9 cellular contexts compared by ENCODE assay signal in the genomic region with DNA sequence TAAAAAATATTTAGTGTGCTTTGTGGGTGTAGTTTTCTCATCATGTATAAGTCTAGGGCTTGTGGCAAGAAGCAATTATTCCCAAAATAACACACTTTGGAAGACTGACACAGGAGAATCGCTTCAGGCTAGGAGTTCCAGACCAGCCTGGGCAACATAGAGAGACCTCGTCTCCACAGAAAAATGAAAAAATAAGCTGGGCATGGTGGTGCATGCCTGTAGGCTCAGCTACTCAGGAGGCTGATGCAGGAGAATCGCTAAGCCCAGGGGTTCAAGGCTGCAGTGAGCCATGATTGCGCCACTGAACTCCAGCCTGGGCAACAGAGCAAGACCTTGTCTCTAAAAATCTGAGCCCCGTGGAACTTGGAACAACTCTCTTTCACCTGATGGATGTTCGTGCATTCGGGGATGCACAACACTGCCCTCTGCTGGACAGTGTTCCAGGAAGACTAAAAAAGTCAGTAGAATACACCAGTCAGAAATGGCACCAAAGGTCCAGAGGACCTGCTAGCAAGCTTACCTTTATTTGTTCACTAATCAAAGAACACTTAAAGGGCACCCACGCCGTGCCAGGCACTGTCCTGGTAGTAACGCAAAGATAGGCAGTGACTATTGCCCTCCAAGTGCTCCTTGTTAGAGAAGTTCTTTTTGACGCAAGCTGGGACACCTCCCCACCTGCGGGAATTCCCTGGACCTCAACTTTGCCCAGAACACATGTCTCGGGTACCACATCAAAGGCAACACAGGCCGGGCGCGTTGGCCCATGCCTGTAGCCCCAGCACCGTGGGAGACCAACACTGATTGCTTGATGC.
A peak's percentile ranks its signal among the peaks of the same experiment; 100 is the strongest.
DNase-seq lines count a peak whose midpoint lies in the region; ATAC-seq and TF ChIP-seq lines count a peak whose summit lies in the region.
"Had no signal": no experiment of that assay in that cellular context is flagged by ENCODE, and none has a peak within 500 bp of the region (broad histone marks: within the 10 kb centered on the region; RNA-seq: fewer than 3 reads in every experiment).

No MANE protein-coding gene starts in this region.

- H3K14ac ChIP-seq in trophoblast cell (ENCODE audit: low read length), result no peak overlapping the region

- H3K4ac ChIP-seq in trophoblast cell (ENCODE audit: low read depth, low read length), result no peak overlapping the region

- H3K4me3 ChIP-seq in DND-41 (ENCODE audit: low read depth in 1 of 2, low read length in 2 of 2) (no peak overlapping the region), NT2/D1 (ENCODE audit: insufficient read length, low read depth) (no peak overlapping the region), trophoblast cell (ENCODE audit: low read depth, low read length) (no peak overlapping the region)

- peak; percentile 72 for DNase-seq in DND-41
- peak; percentile 77 for DNase-seq in NT2/D1 (ENCODE audit: low read depth, low spot score)
- peak; percentile 52 to 61 for DNase-seq in activated T-cell treated with anti-CD3 and anti-CD28 coated beads, Interleukin-2, amount 50 U/mL, for 72 hours
- DNase-seq in glomerular endothelial cell (ENCODE audit: extremely low read depth, low read depth, low spot score), result peak; percentile 5
- peak; percentile 23 to 79 for DNase-seq in trophoblast cell
- no peak for DNase-seq in middle frontal gyrus (ENCODE audit: extremely low spot score, low spot score)

- H2BK120ac ChIP-seq in trophoblast cell (ENCODE audit: insufficient read depth, low read length, poor library complexity), result no peak overlapping the region

- H3K27me3 Mint-ChIP-seq in activated T-cell treated with anti-CD3 and anti-CD28 coated beads, Interleukin-2, amount 50 U/mL, for 72 hours (ENCODE audit: low read depth), result no peaks in the 10 kb centered on the region

- H3K4me1 ChIP-seq in DND-41 (ENCODE audit: insufficient read depth, low read length) (peaks cover 6% of the 10 kb centered on the region; the same call in 1 of the 2 replicates), NT2/D1 (ENCODE audit: insufficient read depth, insufficient read length) (no peaks in the 10 kb centered on the region), trophoblast cell (ENCODE audit: control insufficient read depth in 1 of 2, insufficient read depth in 2 of 2, low read length in 2 of 2) (no peaks in the 10 kb centered on the region)

- no peak overlapping the region for H3K27ac Mint-ChIP-seq in activated T-cell treated with anti-CD3 and anti-CD28 coated beads, Interleukin-2, amount 50 U/mL, for 72 hours
- H3K27ac Mint-ChIP-seq: activated naive CD4-positive, alpha-beta T cell treated with anti-CD3 and anti-CD28 coated beads, Interleukin-2, amount 50 U/mL, for 24 hours had no signal

- H2AFZ ChIP-seq in DND-41 (ENCODE audit: low read depth, low read length) (peak overlapping the region; percentile 48; the same call in 1 of the 2 replicates), trophoblast cell (ENCODE audit: insufficient read depth, low read length, poor library complexity) (no peak overlapping the region)

- no peak overlapping the region for H2BK5ac ChIP-seq in trophoblast cell (ENCODE audit: low read depth, low read length, poor library complexity)

- no CpG with 5 or more reads among the region's 17 CpGs for WGBS in trophoblast cell (ENCODE audit: extremely low coverage, insufficient coverage, insufficient read length)

- H4K20me1 ChIP-seq in DND-41 (ENCODE audit: insufficient read depth, low read length), result no peaks in the 10 kb centered on the region

- no peaks in the 10 kb centered on the region for H3K27me3 ChIP-seq in DND-41 (ENCODE audit: insufficient read depth, low read length, poor library complexity)
- no peaks in the 10 kb centered on the region for H3K27me3 ChIP-seq in NT2/D1 (ENCODE audit: insufficient read depth, insufficient read length)
- no peaks in the 10 kb centered on the region for H3K27me3 ChIP-seq in trophoblast cell (ENCODE audit: insufficient read depth, low read length)

- H3K4me2 ChIP-seq in DND-41 (ENCODE audit: insufficient read depth, low read length) (no peak overlapping the region), trophoblast cell (ENCODE audit: low read length) (no peak overlapping the region)

- H3K4me1 Mint-ChIP-seq in activated T-cell treated with anti-CD3 and anti-CD28 coated beads, Interleukin-2, amount 50 U/mL, for 72 hours (ENCODE audit: low read depth), result no peaks in the 10 kb centered on the region
- H3K4me1 Mint-ChIP-seq: activated naive CD4-positive, alpha-beta T cell treated with anti-CD3 and anti-CD28 coated beads, Interleukin-2, amount 50 U/mL, for 24 hours had no signal

- H4K8ac ChIP-seq in trophoblast cell (ENCODE audit: low read depth, low read length), result no peak overlapping the region

- H3K18ac ChIP-seq in trophoblast cell (ENCODE audit: low read length), result no peak overlapping the region

- no peak overlapping the region for H4K12ac ChIP-seq in trophoblast cell (ENCODE audit: low read depth, low read length)

- no peaks in the 10 kb centered on the region for H3K79me2 ChIP-seq in DND-41 (ENCODE audit: insufficient read depth, low read length)
- no peaks in the 10 kb centered on the region for H3K79me2 ChIP-seq in trophoblast cell (ENCODE audit: control insufficient read depth, insufficient read depth, low read length, poor library complexity)

- H3K9ac ChIP-seq in DND-41 (ENCODE audit: low read depth, low read length), result no peak overlapping the region
- H3K9ac ChIP-seq in NT2/D1 (ENCODE audit: insufficient read length, low read depth), result no peak overlapping the region
- no peak overlapping the region for H3K9ac ChIP-seq in trophoblast cell (ENCODE audit: low read length)

- peak; percentile 81 for TF ChIP-seq CTCF in DND-41 (IDR thresholded peaks at IDR 0.05; ENCODE audit: borderline replicate concordance, extremely low read depth, low read length, poor library complexity, severe bottlenecking)

- H3K36me3 Mint-ChIP-seq in activated T-cell treated with anti-CD3 and anti-CD28 coated beads, Interleukin-2, amount 50 U/mL, for 72 hours (ENCODE audit: insufficient read depth in 2 of 2), result no peaks in the 10 kb centered on the region
- H3K36me3 Mint-ChIP-seq: activated naive CD4-positive, alpha-beta T cell treated with anti-CD3 and anti-CD28 coated beads, Interleukin-2, amount 50 U/mL, for 24 hours had no signal

- no peak overlapping the region for H2AK5ac ChIP-seq in trophoblast cell (ENCODE audit: low read length)

- H4K91ac ChIP-seq in trophoblast cell (ENCODE audit: low read depth, low read length), result no peak overlapping the region

- peaks cover 11% of the 10 kb centered on the region for H3K9me3 ChIP-seq in DND-41 (ENCODE audit: insufficient read depth, low read length, severe bottlenecking)
- no peaks in the 10 kb centered on the region; the same call in 1 of the 2 replicates for H3K9me3 ChIP-seq in NT2/D1 (ENCODE audit: insufficient read depth, low read length)
- peaks cover 2% of the 10 kb centered on the region for H3K9me3 ChIP-seq in trophoblast cell (ENCODE audit: insufficient read depth, low read depth, low read length)

- peaks cover 4 to 5% of the 10 kb centered on the region in 2 donors for H3K9me3 Mint-ChIP-seq in activated T-cell treated with anti-CD3 and anti-CD28 coated beads, Interleukin-2, amount 50 U/mL, for 72 hours

- no peak overlapping the region for H3K23ac ChIP-seq in trophoblast cell (ENCODE audit: low read length)

- no peaks in the 10 kb centered on the region for H3K36me3 ChIP-seq in DND-41 (ENCODE audit: insufficient read depth, low read length)
- H3K36me3 ChIP-seq in NT2/D1 (ENCODE audit: insufficient read depth, insufficient read length, low read length), result no peaks in the 10 kb centered on the region
- H3K36me3 ChIP-seq in trophoblast cell (ENCODE audit: control insufficient read depth in 1 of 2, insufficient read depth in 2 of 2, low read length in 2 of 2), result no peaks in the 10 kb centered on the region

- H3K79me1 ChIP-seq in trophoblast cell (ENCODE audit: low read length), result no peaks in the 10 kb centered on the region

- no peak overlapping the region for H2BK12ac ChIP-seq in trophoblast cell (ENCODE audit: low read length)

- no peak overlapping the region for H3K4me3 Mint-ChIP-seq in activated T-cell treated with anti-CD3 and anti-CD28 coated beads, Interleukin-2, amount 50 U/mL, for 72 hours
- H3K4me3 Mint-ChIP-seq: activated naive CD4-positive, alpha-beta T cell treated with anti-CD3 and anti-CD28 coated beads, Interleukin-2, amount 50 U/mL, for 24 hours had no signal

- H3K27ac ChIP-seq in DND-41 (ENCODE audit: low read length) (peak overlapping the region; percentile 11; the same call in 1 of the 2 replicates), trophoblast cell (ENCODE audit: low read depth, low read length) (no peak overlapping the region)

- peak; percentile 73 for ATAC-seq in DND-41 (ENCODE audit: insufficient read depth, low read depth)
- ATAC-seq in HG03520 (IDR thresholded peaks at IDR 0.05; ENCODE audit: unreplicated experiment), result peak; percentile 51
- no peak for ATAC-seq in activated T-cell treated with anti-CD3 and anti-CD28 coated beads, Interleukin-2, amount 50 U/mL, for 72 hours (replicated peaks in 1 of 2)
- ATAC-seq in HG02678 (IDR thresholded peaks at IDR 0.05; ENCODE audit: unreplicated experiment), result no peak

Comparison
In these comparisons a context has a peak if more than half of its experiments do, and no peak if none do; other contexts are left out.
1. ATAC-seq: peak in DND-41 (single experiment) and HG03520 (single experiment); none in activated T-cell treated with anti-CD3 and anti-CD28 coated beads, Interleukin-2, amount 50 U/mL, for 72 hours (0 of 2) and HG02678 (single experiment).